In the genomic region with DNA sequence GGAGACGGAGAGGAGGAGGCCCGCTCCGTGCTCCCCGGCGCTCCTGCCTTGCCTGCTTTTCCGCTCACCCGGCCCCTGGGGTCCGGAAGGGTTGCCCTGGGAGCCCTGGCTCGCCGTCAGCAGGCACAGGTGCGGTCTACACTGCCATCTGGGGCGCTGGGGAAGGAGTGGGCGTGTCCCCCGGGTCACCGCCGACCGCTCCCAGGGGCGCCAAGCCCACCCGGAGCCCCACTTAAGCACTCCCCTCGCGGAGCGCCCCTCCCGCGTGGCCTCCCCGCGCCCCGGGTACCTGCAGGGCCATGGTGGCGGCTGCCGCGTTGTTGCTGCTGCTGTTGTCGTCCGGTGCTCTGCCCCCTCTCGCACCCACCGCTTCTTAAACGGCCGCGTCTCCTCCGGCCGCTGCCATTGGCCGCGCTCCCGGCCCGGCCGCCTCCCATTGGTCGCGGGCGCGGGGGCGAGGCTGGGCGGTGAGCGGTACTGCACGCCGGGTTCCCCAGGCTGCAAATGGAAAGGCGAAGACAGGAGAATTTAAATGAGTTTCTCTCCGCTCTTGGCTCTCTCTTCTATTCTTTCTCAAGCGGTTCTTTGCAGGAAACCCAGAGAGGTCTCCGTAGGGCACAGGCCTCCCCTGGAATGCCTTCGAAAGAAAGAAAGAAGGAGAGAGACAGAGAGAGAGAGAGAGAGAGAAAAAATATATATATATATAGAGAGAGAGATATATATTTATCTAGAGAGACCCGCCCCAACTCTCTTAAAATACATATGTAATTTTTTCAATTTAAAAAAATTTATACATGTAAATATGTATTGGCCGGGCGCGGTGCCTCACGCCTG, we compare ENCODE assay signal across 8 cellular contexts. TPM values are rescaled to one million over a fixed set of nuclear protein-coding genes. Genes with fewer than 3 reads are reported as not detected.
DNase-seq lines count a peak whose midpoint lies in the region; ATAC-seq and TF ChIP-seq lines count a peak whose summit lies in the region.

A gene (minus strand): TSS at position 349 of the 834 bp plus-strand sequence. CDS start 48 bp downstream, at position 301.

- ATAC-seq in omental fat pad (ENCODE audit: low FRiP score): peak; percentile 79

- H3K4me1 ChIP-seq in suprapubic skin: peaks cover 11% of the 10 kb centered on the region

- DNase-seq in ELR (ENCODE audit: low read depth) (peak; percentile 84), H4 (ENCODE audit: low spot score) (peak; percentile 62), LoVo (ENCODE audit: low spot score) (peak; percentile 84), SIG-M5 treated with dmso at 0.1 percent for 504 hours (lab: John Stamatoyannopoulos, UW; ENCODE audit: unreplicated experiment) (peak; percentile 82), globus pallidus (ENCODE audit: low spot score) (peak; percentile 78), omental fat pad (ENCODE audit: low spot score) (peak; percentile 59), suprapubic skin (ENCODE audit: low spot score in 2 of 2) (peak; percentile 78 to 84)
- peak; percentile 24 to 79 (median 59) for DNase-seq in activated naive CD4-positive, alpha-beta T cell (lab: John Stamatoyannopoulos, UW)

- no peaks in the 10 kb centered on the region for H3K36me3 ChIP-seq in suprapubic skin

- no peak for TF ChIP-seq POLR2A in suprapubic skin (IDR thresholded peaks at IDR 0.05)

- H3K27me3 ChIP-seq in suprapubic skin: no peaks in the 10 kb centered on the region

- no peak for TF ChIP-seq EP300 in suprapubic skin (IDR thresholded peaks at IDR 0.05)

- no peaks in the 10 kb centered on the region for H3K9me3 ChIP-seq in suprapubic skin

- TF ChIP-seq CTCF in omental fat pad (IDR thresholded peaks at IDR 0.05) (no peak), suprapubic skin (IDR thresholded peaks at IDR 0.05) (peak; percentile 62 to 74)

- peak within 1 kb of the TSS; percentile 59 for H3K4me3 ChIP-seq in suprapubic skin

- H3K27ac ChIP-seq in suprapubic skin: no peak within 1 kb of the TSS

- 5% methylated on average over 63 of the region's 63 CpGs for WGBS in suprapubic skin

RNA-seq across cellular contexts. Expression of the gene that starts here (rescaled TPM):
- total RNA-seq in H4 (2014; rRNA removed; shearing (Covaris generic)): 1.6 and 1.7 TPM in 2 replicates
- total RNA-seq in omental fat pad: under 1 TPM in 1 of 4 donors, not detected in 3; 0.48 TPM
- total RNA-seq in suprapubic skin: not detected

Comparison
In these comparisons a context has a peak if more than half of its experiments do, and no peak if none do; other contexts are left out.
1. Peak in DNase-seq and ATAC-seq in omental fat pad; RNA of the gene not detected or under 1 TPM.
2. Peak in DNase-seq and H3K4me3 ChIP-seq in suprapubic skin; RNA of the gene not detected or under 1 TPM.
3. CTCF ChIP-seq: peak in suprapubic skin (2 of 2); none in omental fat pad (0 of 3).
4. Peak in every context shown above with its lines, with median percentiles within 50 percentile points of each other: DNase-seq.